In genomic region chr15:81014446-81015093, GRCh38 we compare ENCODE assay signal across 24 cellular contexts.
"Had no signal": no experiment of that assay in that cellular context is flagged by ENCODE, and none has a peak within 500 bp of the region (broad histone marks: within the 10 kb centered on the region; RNA-seq: fewer than 3 reads in every experiment).

No MANE protein-coding gene starts in this region.

- H3K4me3 ChIP-seq: ascending aorta, coronary artery, hepatocyte, lung, sigmoid colon, upper lobe of left lung had no signal

- H3K36me3 Mint-ChIP-seq: activated naive CD4-positive, alpha-beta T cell treated with anti-CD3 and anti-CD28 coated beads, Interleukin-2, amount 50 U/mL, for 72 hours had no signal

- H3K27ac Mint-ChIP-seq: activated B cell treated with CpG ODN at 0.5 μM for 24 hours; activated CD4-positive, alpha-beta T cell treated with anti-CD3 and anti-CD28 coated beads for 36 hours; activated naive CD4-positive, alpha-beta T cell treated with anti-CD3 and anti-CD28 coated beads, Interleukin-2, amount 50 U/mL, for 72 hours; activated T-cell treated with anti-CD3 and anti-CD28 coated beads, Interleukin-2, amount 50 U/mL, for 24 hours; naive thymus-derived CD4-positive, alpha-beta T cell; T-helper 1 cell treated with Interleukin-12 subunit alpha and Interleukin-12 subunit beta and Interleukin-4 antibody, amounts not matched to agents 30 μg/mL and 1 μg/mL, for 36 hours had no signal

- H3K9me3 Mint-ChIP-seq: activated B cell treated with CpG ODN at 0.5 μM for 24 hours; activated naive CD4-positive, alpha-beta T cell treated with anti-CD3 and anti-CD28 coated beads, Interleukin-2, amount 50 U/mL, for 72 hours; activated T-cell treated with anti-CD3 and anti-CD28 coated beads, Interleukin-2, amount 50 U/mL, for 24 hours; activated T-helper 17 cell treated with anti-CD3 and anti-CD28 coated beads, Interleukin-2, amount 50 U/mL, for 72 hours; immature natural killer cell; naive thymus-derived CD4-positive, alpha-beta T cell; T-helper 1 cell treated with Interleukin-12 subunit alpha and Interleukin-12 subunit beta and Interleukin-4 antibody, amounts not matched to agents 30 μg/mL and 1 μg/mL, for 36 hours had no signal

- DNase-seq: activated B cell treated with CpG ODN at 0.5 μM for 24 hours; activated CD4-positive, alpha-beta T cell treated with anti-CD3 and anti-CD28 coated beads for 36 hours; activated CD4-positive, alpha-beta T cell treated with anti-CD3 and anti-CD28 coated beads, Interleukin-2, amount 50 U/mL, for 4 hours; activated CD8-positive, alpha-beta memory T cell treated with anti-CD3 and anti-CD28 coated beads for 24 hours; activated CD8-positive, alpha-beta memory T cell treated with anti-CD3 and anti-CD28 coated beads, Interleukin-2, amount 50 U/mL, for 4 hours; activated T-cell treated with anti-CD3 and anti-CD28 coated beads, Interleukin-2, amount 50 U/mL, for 24 hours; brain microvascular endothelial cell; central memory CD4-positive, alpha-beta T cell; foreskin keratinocyte; immature natural killer cell; naive thymus-derived CD4-positive, alpha-beta T cell; retina; sigmoid colon; stimulated activated CD4-positive, alpha-beta T cell treated with anti-CD3 and anti-CD28 coated beads, Interleukin-2, amount 100 ng/mL, for 48 hours; stimulated activated CD8-positive, alpha-beta memory T cell treated with anti-CD3 and anti-CD28 coated beads, Interleukin-4, amount 100 ng/mL, for 48 hours; stimulated activated naive CD4-positive, alpha-beta T cell; upper lobe of left lung had no signal

- H3K9me3 ChIP-seq: ascending aorta, sigmoid colon, upper lobe of left lung had no signal

- H3K4me3 Mint-ChIP-seq: activated B cell treated with CpG ODN at 0.5 μM for 24 hours; activated CD4-positive, alpha-beta T cell treated with anti-CD3 and anti-CD28 coated beads for 36 hours; activated T-cell treated with anti-CD3 and anti-CD28 coated beads, Interleukin-2, amount 50 U/mL, for 24 hours; activated T-helper 17 cell treated with anti-CD3 and anti-CD28 coated beads, Interleukin-2, amount 50 U/mL, for 72 hours; immature natural killer cell; naive thymus-derived CD4-positive, alpha-beta T cell; T-helper 1 cell treated with Interleukin-12 subunit alpha and Interleukin-12 subunit beta and Interleukin-4 antibody, amounts not matched to agents 30 μg/mL and 1 μg/mL, for 36 hours had no signal

- H3K27me3 ChIP-seq: ascending aorta, brain microvascular endothelial cell, foreskin keratinocyte, hepatocyte, sigmoid colon, upper lobe of left lung had no signal

- ATAC-seq: activated CD4-positive, alpha-beta T cell treated with anti-CD3 and anti-CD28 coated beads for 36 hours; activated naive CD4-positive, alpha-beta T cell treated with anti-CD3 and anti-CD28 coated beads, Interleukin-2, amount 50 U/mL, for 72 hours; activated T-helper 17 cell treated with anti-CD3 and anti-CD28 coated beads, Interleukin-2, amount 50 U/mL, for 72 hours; foreskin keratinocyte; naive thymus-derived CD4-positive, alpha-beta T cell had no signal

- H3K27me3 Mint-ChIP-seq: activated B cell treated with CpG ODN at 0.5 μM for 24 hours; activated CD4-positive, alpha-beta T cell treated with anti-CD3 and anti-CD28 coated beads for 36 hours; activated T-cell treated with anti-CD3 and anti-CD28 coated beads, Interleukin-2, amount 50 U/mL, for 24 hours; activated T-helper 17 cell treated with anti-CD3 and anti-CD28 coated beads, Interleukin-2, amount 50 U/mL, for 72 hours; naive thymus-derived CD4-positive, alpha-beta T cell had no signal

- H3K36me3 ChIP-seq: ascending aorta, brain microvascular endothelial cell, sigmoid colon, upper lobe of left lung had no signal
